Comparison of ENCODE assay signal across 13 cellular contexts in the genomic region with DNA sequence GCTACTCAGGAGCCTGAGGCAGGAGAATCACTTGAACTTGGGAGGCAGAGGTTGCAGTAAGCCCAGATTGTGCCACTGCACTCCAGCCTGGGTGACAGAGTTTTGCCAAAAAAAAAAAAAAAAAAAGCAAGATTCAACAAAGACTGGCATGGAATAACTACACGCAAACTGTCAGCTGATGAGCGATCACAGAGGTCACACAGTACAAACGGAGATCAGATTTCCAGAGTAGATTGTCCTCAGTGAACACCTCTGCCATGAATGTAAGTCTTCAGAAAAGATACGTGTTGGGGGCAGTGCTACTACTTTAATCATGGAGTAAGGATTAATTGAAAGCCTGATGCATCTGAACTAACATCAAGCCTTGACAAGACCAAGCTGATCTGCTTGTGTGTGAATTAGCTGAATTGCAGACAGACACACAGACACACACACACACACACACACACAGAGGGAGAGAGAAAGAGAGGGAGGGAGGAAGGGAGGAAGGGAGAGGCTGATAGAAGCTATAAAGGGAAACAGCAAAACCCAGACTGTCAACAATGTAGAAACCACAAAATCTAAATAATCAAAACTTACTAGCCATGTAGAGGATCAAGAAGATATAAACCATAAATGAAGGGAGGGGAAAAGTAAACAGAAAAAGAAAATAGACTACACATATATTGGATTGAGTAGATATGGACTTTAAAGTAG.
"Had no signal": no experiment of that assay in that cellular context is flagged by ENCODE, and none has a peak within 500 bp of the region (broad histone marks: within the 10 kb centered on the region; RNA-seq: fewer than 3 reads in every experiment).

No MANE protein-coding gene starts in this region.

- H3K27ac ChIP-seq: coronary artery, right lobe of liver, upper lobe of right lung had no signal

- H3K27me3 ChIP-seq: right lobe of liver, upper lobe of right lung had no signal

- ATAC-seq: esophagus mucosa; left ventricle myocardium superior; right lobe of liver; stimulated activated naive CD8-positive, alpha-beta T cell treated with anti-CD3 and anti-CD28 coated beads, Interleukin-15, amount 100 ng/mL, for 72 hours; upper lobe of right lung had no signal

- H3K4me3 ChIP-seq: coronary artery, right lobe of liver, upper lobe of right lung had no signal

- H3K4me1 ChIP-seq: right lobe of liver, upper lobe of right lung had no signal

- DNase-seq: activated CD4-positive, CD25-positive, alpha-beta regulatory T cell treated with anti-CD3 and anti-CD28 coated beads, Interleukin-2, amount 50 U/mL, for 72 hours; activated naive CD4-positive, alpha-beta T cell; activated naive CD8-positive, alpha-beta T cell treated with anti-CD3 and anti-CD28 coated beads, Interleukin-2, amount 10 ng/mL, durations not matched to agents 7 days and 5 days; activated T-cell treated with anti-CD3 and anti-CD28 coated beads for 4 hours; glutamatergic neuron; hypothalamus; left ventricle myocardium superior; mesendoderm; right lobe of liver; stimulated activated naive CD8-positive, alpha-beta T cell treated with anti-CD3 and anti-CD28 coated beads, Interleukin-15, amount 100 ng/mL, for 72 hours; upper lobe of right lung had no signal

- H3K9me3 ChIP-seq: right lobe of liver, upper lobe of right lung had no signal

- H3K36me3 ChIP-seq: right lobe of liver, upper lobe of right lung had no signal
